ENCODE assay signal across 15 cellular contexts in genomic region chr7:101891936-101892640, GRCh38.
DNase-seq lines count a peak whose midpoint lies in the region; ATAC-seq, FAIRE-seq and TF ChIP-seq lines count a peak whose summit lies in the region.
"Had no signal": no experiment of that assay in that cellular context is flagged by ENCODE, and none has a peak within 500 bp of the region (broad histone marks: within the 10 kb centered on the region; RNA-seq: fewer than 3 reads in every experiment).

No MANE protein-coding gene starts in this region.

- 0 out of 2 replicates have a peak, but pooled peaks cover 10% of the 10 kb centered on the region for H4K20me1 ChIP-seq in SU-DHL-6 (ENCODE audit: low read depth, low read length)

- H3K27ac ChIP-seq in left ventricle myocardium inferior (replicated peaks) (peak overlapping the region; percentile 3), SU-DHL-6 (ENCODE audit: low read depth, low read length) (peak overlapping the region; percentile 73), upper lobe of left lung (peak overlapping the region in 3 of 4 donors; percentile 13 to 36 (median 17)), kidney (ENCODE audit: low read depth in 2 of 2, low read length in 2 of 2) (no peak overlapping the region)

- H3K36me3 Mint-ChIP-seq in activated CD4-positive, alpha-beta T cell treated with anti-CD3 and anti-CD28 coated beads, Interleukin-2, amount 10 ng/mL, durations not matched to agents 7 days and 5 days (ENCODE audit: low read depth) = no peaks in the 10 kb centered on the region

- H3K4me1 Mint-ChIP-seq in activated CD4-positive, alpha-beta T cell treated with anti-CD3 and anti-CD28 coated beads, Interleukin-2, amount 10 ng/mL, durations not matched to agents 7 days and 5 days = no peaks in the 10 kb centered on the region

- H3F3A ChIP-seq in SU-DHL-6 (ENCODE audit: insufficient read depth) = peaks cover 54% of the 10 kb centered on the region

- H3K27ac Mint-ChIP-seq in activated CD4-positive, alpha-beta T cell treated with anti-CD3 and anti-CD28 coated beads, Interleukin-2, amount 10 ng/mL, durations not matched to agents 7 days and 5 days = no peak overlapping the region
- H3K27ac Mint-ChIP-seq: IgD-negative memory B cell, memory B cell had no signal

- H3K36me3 ChIP-seq in left ventricle myocardium inferior (no peaks in the 10 kb centered on the region), SU-DHL-6 (ENCODE audit: low read length) (no peaks in the 10 kb centered on the region), upper lobe of left lung (no peaks in the 10 kb centered on the region), kidney (ENCODE audit: control insufficient read depth in 1 of 2, insufficient read depth in 2 of 2, low read length in 2 of 2) (no peaks in the 10 kb centered on the region)

- intact Hi-C loops in left ventricle myocardium inferior (cut with micrococcal nuclease) = no loop called here
- intact Hi-C loops in Right ventricle myocardium superior (cut with DNase I) = no loop called here
- intact Hi-C loops in kidney (cut with DNase I) = no loop called here

- peak overlapping the region; percentile 50 for H3K4me2 ChIP-seq in SU-DHL-6 (ENCODE audit: low read depth, low read length, poor library complexity, severe bottlenecking)

- no peak for DNase-seq in left ventricle myocardium inferior
- no peak for DNase-seq in Right ventricle myocardium superior
- DNase-seq in inferior parietal cortex (ENCODE audit: extremely low spot score) = peak; percentile 34
- DNase-seq in upper lobe of left lung = no peak
- no peak for DNase-seq in NCI-H82 treated with DMSO at 0.1 percent for 48 hours (lab: John Stamatoyannopoulos, UW; ENCODE audit: unreplicated experiment)
- no peak for DNase-seq in kidney
- DNase-seq in activated CD4-positive, alpha-beta T cell treated with anti-CD3 and anti-CD28 coated beads, Interleukin-2, amount 10 ng/mL, durations not matched to agents 7 days and 5 days = no peak
- DNase-seq: ACHN; activated naive CD4-positive, alpha-beta T cell treated with Interleukin-2 at 50 U/mL for 16 hours; caudate nucleus; hippocampal formation; NCI-H1436 treated with DMSO at 0.1 percent for 48 hours had no signal

- peak overlapping the region; percentile 38 for H3K9ac ChIP-seq in SU-DHL-6 (ENCODE audit: low read length)
- no peak overlapping the region for H3K9ac ChIP-seq in kidney (ENCODE audit: low read length in 2 of 2)

- no peak overlapping the region for H2AFZ ChIP-seq in SU-DHL-6 (ENCODE audit: low read depth, low read length, severe bottlenecking)

- H3K9me3 ChIP-seq in left ventricle myocardium inferior (replicated peaks) (no peaks in the 10 kb centered on the region), SU-DHL-6 (ENCODE audit: insufficient read depth, low read length) (no peaks in the 10 kb centered on the region), upper lobe of left lung (no peaks in the 10 kb centered on the region), kidney (ENCODE audit: control insufficient read depth in 1 of 2, low read length in 2 of 2) (no peaks in the 10 kb centered on the region)

- peaks cover 99% of the 10 kb centered on the region for H3K79me2 ChIP-seq in SU-DHL-6 (ENCODE audit: insufficient read depth, low read length)

- H3K4me1 ChIP-seq in left ventricle myocardium inferior (peaks cover 48% of the 10 kb centered on the region), upper lobe of left lung (peaks cover 0 to 4% (median 0%) of the 10 kb centered on the region in 4 donors), kidney (ENCODE audit: control insufficient read depth in 1 of 2, insufficient read depth in 1 of 2, low read depth in 1 of 2, low read length in 2 of 2) (no peaks in the 10 kb centered on the region)

- no peak for FAIRE-seq in kidney (lab: Jason Lieb, UNC)

- no peak for TF ChIP-seq POLR2A in upper lobe of left lung (IDR thresholded peaks at IDR 0.05)

- 48 to 72% methylated on average over 11 of the region's 11 CpGs for WGBS in upper lobe of left lung, 2 donors

- no peaks in the 10 kb centered on the region for H3K9me3 Mint-ChIP-seq in activated CD4-positive, alpha-beta T cell treated with anti-CD3 and anti-CD28 coated beads, Interleukin-2, amount 10 ng/mL, durations not matched to agents 7 days and 5 days
- H3K9me3 Mint-ChIP-seq: IgD-negative memory B cell, memory B cell had no signal

- TF ChIP-seq CTCF in left ventricle myocardium inferior (IDR thresholded peaks at IDR 0.05; ENCODE audit: borderline replicate concordance) (no peak), SU-DHL-6 (IDR thresholded peaks at IDR 0.05; ENCODE audit: insufficient read depth, low read length, poor library complexity, severe bottlenecking) (no peak), upper lobe of left lung (IDR thresholded peaks at IDR 0.05) (no peak), kidney (IDR thresholded peaks at IDR 0.05; ENCODE audit: borderline replicate concordance, extremely low read depth, insufficient read depth) (no peak)

- no peaks in the 10 kb centered on the region for H3K9me2 ChIP-seq in SU-DHL-6 (replicated peaks; ENCODE audit: insufficient read depth, low read length)

- no peaks in the 10 kb centered on the region for H3K27me3 Mint-ChIP-seq in activated CD4-positive, alpha-beta T cell treated with anti-CD3 and anti-CD28 coated beads, Interleukin-2, amount 10 ng/mL, durations not matched to agents 7 days and 5 days
- H3K27me3 Mint-ChIP-seq: IgD-negative memory B cell, memory B cell had no signal

- ATAC-seq in Right ventricle myocardium superior (ENCODE audit: poor library complexity) = no peak
- ATAC-seq in upper lobe of left lung (ENCODE audit: low FRiP score in 2 of 2) = peak in 1 of 2 donors; percentile 34

- no peaks in the 10 kb centered on the region for H3K27me3 ChIP-seq in left ventricle myocardium inferior (ENCODE audit: low read depth)
- H3K27me3 ChIP-seq in SU-DHL-6 (ENCODE audit: low read length) = no peaks in the 10 kb centered on the region
- H3K27me3 ChIP-seq in upper lobe of left lung = no peaks in the 10 kb centered on the region

- no peak overlapping the region for H3K4me3 Mint-ChIP-seq in activated CD4-positive, alpha-beta T cell treated with anti-CD3 and anti-CD28 coated beads, Interleukin-2, amount 10 ng/mL, durations not matched to agents 7 days and 5 days
- H3K4me3 Mint-ChIP-seq: IgD-negative memory B cell, memory B cell had no signal

- H3K4me3 ChIP-seq in left ventricle myocardium inferior = no peak overlapping the region
- H3K4me3 ChIP-seq in SU-DHL-6 (ENCODE audit: insufficient read depth, low read length, poor library complexity, severe bottlenecking) = no peak overlapping the region
- H3K4me3 ChIP-seq in upper lobe of left lung = no peak overlapping the region
- H3K4me3 ChIP-seq in kidney (ENCODE audit: low read length in 2 of 2) = no peak overlapping the region

- CTCF ChIA-PET in activated CD4-positive, alpha-beta T cell treated with anti-CD3 and anti-CD28 coated beads, Interleukin-2, amount 10 ng/mL, durations not matched to agents 7 days and 5 days (lab: Charles Lee) = interaction anchor here (0.7 to 1.2 kb wide), 2 partner anchors 8 to 337 kb away, joined by 3 read pairs; no protein-coding TSS in a partner anchor

- POLR2A ChIA-PET in activated CD4-positive, alpha-beta T cell treated with anti-CD3 and anti-CD28 coated beads, Interleukin-2, amount 10 ng/mL, durations not matched to agents 7 days and 5 days (lab: Charles Lee) = no interaction called here

- no peak for TF ChIP-seq EP300 in upper lobe of left lung (IDR thresholded peaks at IDR 0.05)

Comparison
In these comparisons a context has a peak if more than half of its experiments do, and no peak if none do; other contexts are left out.
1. H3K27ac ChIP-seq: peak in left ventricle myocardium inferior (single experiment), SU-DHL-6 (single experiment) and upper lobe of left lung (3 of 4); none in kidney (0 of 2).